Comparison of ENCODE assay signal across 23 cellular contexts in the genomic region with DNA sequence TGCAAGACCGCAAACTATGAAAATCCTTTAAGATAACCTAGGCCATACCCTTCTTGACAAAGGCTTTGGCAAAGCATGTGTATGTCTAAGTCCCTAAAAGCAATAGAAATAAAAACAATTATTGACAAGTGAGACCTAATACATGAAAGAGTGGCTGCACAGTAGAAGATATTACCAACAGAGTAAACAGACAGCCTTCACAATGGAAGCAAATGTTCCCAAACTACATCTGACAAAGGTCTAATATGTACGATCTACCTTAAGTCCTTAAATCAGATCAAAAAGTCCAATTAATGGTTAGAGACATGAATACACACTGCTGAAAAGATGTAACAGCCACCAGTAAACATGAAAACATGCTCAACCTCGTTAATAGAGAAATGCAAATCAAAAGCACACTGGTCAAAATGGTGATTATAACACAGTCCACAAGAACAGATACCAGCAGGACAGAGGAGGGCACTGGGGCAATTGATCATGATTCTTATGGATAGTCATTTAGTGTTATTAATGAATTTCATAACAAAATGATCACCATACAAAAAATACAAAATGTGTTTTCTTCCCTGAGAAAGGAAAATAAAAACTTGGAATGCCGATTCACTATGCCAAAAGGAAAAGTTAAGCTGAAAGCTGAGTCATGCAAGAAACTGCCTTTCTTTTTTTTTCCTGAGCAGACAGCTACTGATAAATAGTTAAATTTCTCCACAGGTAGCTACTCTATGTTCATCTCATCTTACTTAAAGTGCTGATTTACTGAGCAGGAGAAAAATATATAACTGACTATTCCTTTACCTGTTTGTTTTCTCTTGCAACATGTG.
"Had no signal": no experiment of that assay in that cellular context is flagged by ENCODE, and none has a peak within 500 bp of the region (broad histone marks: within the 10 kb centered on the region; RNA-seq: fewer than 3 reads in every experiment).

No MANE protein-coding gene starts in this region.

- H3K36me3 ChIP-seq: heart left ventricle, lower lobe of right lung, sigmoid colon, transverse colon, vagina had no signal

- H3K27me3 ChIP-seq: vagina had no signal

- DNase-seq: activated CD4-positive, alpha-beta T cell treated with anti-CD3 and anti-CD28 coated beads for 1 hour; activated CD4-positive, alpha-beta T cell treated with anti-CD3 and anti-CD28 coated beads, Interleukin-2, amount 50 U/mL, for 1 hour; activated gamma-delta T cell treated with Interleukin-2 at 50 U/mL for 16 hours; activated T-cell treated with anti-CD3 and anti-CD28 coated beads, Interleukin-2, amount 50 U/mL, for 1 hour; aorta; caudate nucleus; effector memory CD4-positive, alpha-beta T cell; heart left ventricle; lower lobe of right lung; naive thymus-derived CD8-positive, alpha-beta T cell; retina; sigmoid colon; stimulated activated CD4-positive, alpha-beta T cell treated with anti-CD3 and anti-CD28 coated beads, Interleukin-2, amount 100 ng/mL, for 48 hours; stimulated activated CD8-positive, alpha-beta memory T cell treated with anti-CD3 and anti-CD28 coated beads, Interleukin-4, amount 100 ng/mL, for 48 hours; stimulated activated naive B cell treated with anti-CD40 and anti-IgM and Interleukin-4, amounts not matched to agents 10 μg/mL and 1 μg/mL and 100 μg/mL, for 72 hours; transverse colon had no signal

- ATAC-seq: heart left ventricle; left lobe of liver; lower lobe of right lung; naive thymus-derived CD8-positive, alpha-beta T cell; stimulated activated naive B cell treated with anti-CD40 and anti-IgM and Interleukin-4, amounts not matched to agents 10 μg/mL and 1 μg/mL and 100 μg/mL, for 72 hours had no signal

- H3K4me1 ChIP-seq: heart left ventricle, lower lobe of right lung, sigmoid colon, transverse colon, vagina had no signal

- H3K9me3 ChIP-seq: heart left ventricle, lower lobe of right lung, sigmoid colon, transverse colon, vagina had no signal

- H3K4me3 Mint-ChIP-seq: activated naive CD4-positive, alpha-beta T cell treated with anti-CD3 and anti-CD28 coated beads, Interleukin-2, amount 50 U/mL, for 24 hours; brain; naive thymus-derived CD8-positive, alpha-beta T cell; stimulated activated naive B cell treated with anti-CD40 and anti-IgM and Interleukin-4, amounts not matched to agents 10 μg/mL and 1 μg/mL and 100 μg/mL, for 72 hours; T-helper 2 cell treated with Interferon-gamma antibody and Interleukin-4, amounts not matched to agents 5 μg/mL and 100 μg/mL, for 36 hours had no signal

- H3K9me3 Mint-ChIP-seq: activated naive CD4-positive, alpha-beta T cell treated with anti-CD3 and anti-CD28 coated beads, Interleukin-2, amount 50 U/mL, for 24 hours; brain; naive thymus-derived CD8-positive, alpha-beta T cell; stimulated activated naive B cell treated with anti-CD40 and anti-IgM and Interleukin-4, amounts not matched to agents 10 μg/mL and 1 μg/mL and 100 μg/mL, for 72 hours; T-helper 2 cell treated with Interferon-gamma antibody and Interleukin-4, amounts not matched to agents 5 μg/mL and 100 μg/mL, for 36 hours had no signal

- H3K27ac ChIP-seq: heart left ventricle, lower lobe of right lung, sigmoid colon, transverse colon, vagina, VCaP had no signal

- H3K4me1 Mint-ChIP-seq: activated naive CD4-positive, alpha-beta T cell treated with anti-CD3 and anti-CD28 coated beads, Interleukin-2, amount 50 U/mL, for 24 hours; brain; naive thymus-derived CD8-positive, alpha-beta T cell had no signal

- H3K4me3 ChIP-seq: heart left ventricle, lower lobe of right lung, sigmoid colon, transverse colon, vagina had no signal

- H3K36me3 Mint-ChIP-seq: activated naive CD4-positive, alpha-beta T cell treated with anti-CD3 and anti-CD28 coated beads, Interleukin-2, amount 50 U/mL, for 24 hours; brain; naive thymus-derived CD8-positive, alpha-beta T cell; stimulated activated naive B cell treated with anti-CD40 and anti-IgM and Interleukin-4, amounts not matched to agents 10 μg/mL and 1 μg/mL and 100 μg/mL, for 72 hours had no signal

- H3K27ac Mint-ChIP-seq: activated naive CD4-positive, alpha-beta T cell treated with anti-CD3 and anti-CD28 coated beads, Interleukin-2, amount 50 U/mL, for 24 hours; brain; naive thymus-derived CD8-positive, alpha-beta T cell; progenitor cell of endocrine pancreas; stimulated activated naive B cell treated with anti-CD40 and anti-IgM and Interleukin-4, amounts not matched to agents 10 μg/mL and 1 μg/mL and 100 μg/mL, for 72 hours; T-helper 2 cell treated with Interferon-gamma antibody and Interleukin-4, amounts not matched to agents 5 μg/mL and 100 μg/mL, for 36 hours had no signal

- H3K27me3 Mint-ChIP-seq: stimulated activated naive B cell treated with anti-CD40 and anti-IgM and Interleukin-4, amounts not matched to agents 10 μg/mL and 1 μg/mL and 100 μg/mL, for 72 hours had no signal
